In the genomic region with DNA sequence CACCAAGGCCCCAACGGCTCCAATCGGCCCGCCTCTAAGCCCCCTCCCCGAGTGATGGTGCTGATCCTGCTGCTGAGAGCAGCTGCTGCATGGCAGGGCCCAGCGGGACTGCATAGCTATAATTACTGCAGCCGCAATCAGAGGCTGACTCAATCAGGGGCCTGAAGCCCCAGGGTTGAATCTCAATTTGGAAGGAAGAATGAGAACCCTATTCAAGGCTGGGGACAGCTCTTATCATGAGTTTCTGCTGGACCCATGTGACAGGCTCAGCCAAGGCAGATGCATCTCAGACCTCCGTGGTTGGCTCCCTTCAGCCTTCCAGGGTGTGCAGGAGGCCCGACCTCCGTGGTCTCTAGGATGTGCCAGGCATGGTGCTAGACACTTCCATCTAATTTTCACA, we compare ENCODE assay signal across 15 cellular contexts.
"Had no signal": no experiment of that assay in that cellular context is flagged by ENCODE, and none has a peak within 500 bp of the region (broad histone marks: within the 10 kb centered on the region; RNA-seq: fewer than 3 reads in every experiment).

No MANE protein-coding gene starts in this region.

- H3K4me3 Mint-ChIP-seq: activated CD4-positive, alpha-beta memory T cell treated with anti-CD3 and anti-CD28 coated beads, Interleukin-2, amount 10 ng/mL, durations not matched to agents 7 days and 5 days; activated naive CD8-positive, alpha-beta T cell; naive thymus-derived CD4-positive, alpha-beta T cell had no signal

- H3K4me3 ChIP-seq: esophagus muscularis mucosa, heart left ventricle, lung, right atrium auricular region, tibial nerve, vagina had no signal

- H3K9me3 ChIP-seq: esophagus muscularis mucosa, heart left ventricle, right atrium auricular region, tibial nerve, vagina had no signal

- H3K27ac ChIP-seq: esophagus muscularis mucosa, heart left ventricle, right atrium auricular region, tibial nerve, vagina had no signal

- H3K9me3 Mint-ChIP-seq: activated CD4-positive, alpha-beta memory T cell treated with anti-CD3 and anti-CD28 coated beads, Interleukin-2, amount 10 ng/mL, durations not matched to agents 7 days and 5 days; activated T-helper 2 cell treated with anti-CD3 and anti-CD28 coated beads, Interferon-gamma antibody, Interleukin-2, Interleukin-4, amounts not matched to agents 10 μg/mL and 5 μg/mL and 100 μg/mL, durations not matched to agents 14 hours and 24 hours and 36 hours; naive thymus-derived CD4-positive, alpha-beta T cell had no signal

- H3K27ac Mint-ChIP-seq: activated CD4-positive, alpha-beta memory T cell treated with anti-CD3 and anti-CD28 coated beads, Interleukin-2, amount 10 ng/mL, durations not matched to agents 7 days and 5 days; activated naive CD8-positive, alpha-beta T cell had no signal

- H3K27me3 ChIP-seq: heart left ventricle, right atrium auricular region, tibial nerve, vagina had no signal

- ATAC-seq: heart left ventricle; left colon; naive thymus-derived CD4-positive, alpha-beta T cell had no signal

- H3K36me3 Mint-ChIP-seq: activated naive CD8-positive, alpha-beta T cell had no signal

- H3K27me3 Mint-ChIP-seq: activated CD4-positive, alpha-beta memory T cell treated with anti-CD3 and anti-CD28 coated beads, Interleukin-2, amount 10 ng/mL, durations not matched to agents 7 days and 5 days; activated naive CD8-positive, alpha-beta T cell; naive thymus-derived CD4-positive, alpha-beta T cell had no signal

- DNase-seq: activated CD4-positive, alpha-beta memory T cell treated with anti-CD3 and anti-CD28 coated beads, Interleukin-2, amount 10 ng/mL, durations not matched to agents 7 days and 5 days; foreskin fibroblast; heart left ventricle; left colon; naive thymus-derived CD4-positive, alpha-beta T cell; small intestine; T-helper 2 cell had no signal

- FAIRE-seq: endometrium, small intestine had no signal

- H3K4me1 ChIP-seq: esophagus muscularis mucosa, tibial nerve, vagina had no signal

- H3K4me1 Mint-ChIP-seq: activated CD4-positive, alpha-beta memory T cell treated with anti-CD3 and anti-CD28 coated beads, Interleukin-2, amount 10 ng/mL, durations not matched to agents 7 days and 5 days had no signal

- H3K36me3 ChIP-seq: esophagus muscularis mucosa, right atrium auricular region, tibial nerve, vagina had no signal
